9 cellular contexts compared by ENCODE assay signal in the genomic region with DNA sequence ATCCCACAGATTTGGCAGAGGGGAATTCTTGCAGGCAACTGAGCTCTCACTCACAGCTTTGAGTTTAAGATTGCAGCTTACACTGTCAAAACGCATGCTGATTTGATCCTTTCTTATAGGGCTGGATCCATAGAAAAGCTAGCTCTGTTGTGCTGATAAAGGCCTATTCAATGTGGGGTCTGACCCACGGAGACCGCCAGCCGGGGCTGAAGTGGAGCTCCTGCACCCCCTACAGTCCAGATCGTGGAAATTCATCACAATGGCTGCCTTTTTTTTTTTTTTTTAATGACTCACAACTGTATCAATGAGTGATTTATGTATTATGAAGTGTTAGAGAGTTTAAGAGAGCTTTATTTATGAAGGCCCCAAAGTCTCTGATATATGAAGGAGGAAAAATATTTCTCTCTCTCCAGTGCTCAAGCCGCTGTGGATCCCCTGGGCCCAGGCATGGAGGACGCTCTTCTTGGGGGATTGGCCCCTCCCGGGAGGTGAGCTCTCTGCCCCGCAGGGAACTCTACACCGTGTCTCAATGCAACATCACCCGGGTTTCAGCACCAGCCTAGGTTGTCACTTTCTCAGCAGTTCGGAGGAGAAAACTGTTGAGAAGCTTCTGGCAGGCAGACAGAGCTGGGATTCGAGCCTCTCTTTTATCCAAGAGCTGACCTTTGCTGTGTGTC.
DNase-seq lines count a peak whose midpoint lies in the region; ATAC-seq, FAIRE-seq and TF ChIP-seq lines count a peak whose summit lies in the region.
"Had no signal": no experiment of that assay in that cellular context is flagged by ENCODE, and none has a peak within 500 bp of the region (broad histone marks: within the 10 kb centered on the region; RNA-seq: fewer than 3 reads in every experiment).

No MANE protein-coding gene starts in this region.

- TF ChIP-seq EP300 in upper lobe of left lung (IDR thresholded peaks at IDR 0.05), result no peak

- dilution Hi-C loops in keratinocyte (cut with MboI; ENCODE audit: extremely low pct_ligation_motif_present, low sequenced_read_pairs), result no loop called here

- H3K4me3 Mint-ChIP-seq in activated T-helper 17 cell treated with anti-CD3 and anti-CD28 coated beads, Interleukin-2, amount 50 U/mL, for 72 hours, result no peak overlapping the region

- no peak overlapping the region for H3K9ac ChIP-seq in keratinocyte (ENCODE audit: control insufficient read depth, extremely low read depth, insufficient read depth, low read length)
- H3K9ac ChIP-seq: BLaER1 had no signal

- ATAC-seq in Right ventricle myocardium inferior (peak; percentile 61), upper lobe of left lung (ENCODE audit: low FRiP score in 2 of 2) (peak in 1 of 2 donors; percentile 74), HG02610 (IDR thresholded peaks at IDR 0.05; ENCODE audit: unreplicated experiment) (no peak)
- ATAC-seq in activated T-helper 17 cell treated with anti-CD3 and anti-CD28 coated beads, Interleukin-2, amount 50 U/mL, for 72 hours (replicated peaks), result no peak

- TF ChIP-seq POLR2A in upper lobe of left lung (IDR thresholded peaks at IDR 0.05), result no peak

- no peaks in the 10 kb centered on the region for H3K36me3 Mint-ChIP-seq in activated T-helper 17 cell treated with anti-CD3 and anti-CD28 coated beads, Interleukin-2, amount 50 U/mL, for 72 hours (ENCODE audit: low read depth)

- intact Hi-C loops in Right ventricle myocardium inferior (cut with DNase I) (no loop called here), cardiac septum (cut with DNase I) (no loop called here)

- no peaks in the 10 kb centered on the region for H3K79me2 ChIP-seq in keratinocyte (ENCODE audit: control insufficient read depth, insufficient read depth, low read length)

- WGBS in upper lobe of left lung, 2 donors, result 32 to 33% methylated on average over 13 of the region's 13 CpGs

- H3K4me1 Mint-ChIP-seq in activated T-helper 17 cell treated with anti-CD3 and anti-CD28 coated beads, Interleukin-2, amount 50 U/mL, for 72 hours, result no peaks in the 10 kb centered on the region

- H3K27me3 Mint-ChIP-seq in activated T-helper 17 cell treated with anti-CD3 and anti-CD28 coated beads, Interleukin-2, amount 50 U/mL, for 72 hours, result no peaks in the 10 kb centered on the region

- H2AFZ ChIP-seq in keratinocyte (ENCODE audit: control insufficient read depth, low read length), result no peak overlapping the region

- H3K4me3 ChIP-seq in keratinocyte (ENCODE audit: control insufficient read depth in 2 of 3, extremely low read depth in 1 of 3, insufficient read depth in 2 of 3, low read depth in 1 of 3, low read length in 3 of 3), result no peak overlapping the region
- H3K4me3 ChIP-seq in upper lobe of left lung, result no peak overlapping the region
- H3K4me3 ChIP-seq: BLaER1 had no signal

- H3K27ac ChIP-seq in keratinocyte (ENCODE audit: control insufficient read depth, insufficient read depth, low read length), result no peak overlapping the region
- H3K27ac ChIP-seq in upper lobe of left lung, result no peak overlapping the region
- H3K27ac ChIP-seq: BLaER1 had no signal

- H3K4me2 ChIP-seq in keratinocyte (ENCODE audit: control insufficient read depth, extremely low read depth, insufficient read depth, low read depth, low read length), result no peak overlapping the region
- H3K4me2 ChIP-seq: BLaER1 had no signal

- no peak for FAIRE-seq in keratinocyte (lab: Jason Lieb, UNC)

- H3K27ac Mint-ChIP-seq in activated T-helper 17 cell treated with anti-CD3 and anti-CD28 coated beads, Interleukin-2, amount 50 U/mL, for 72 hours, result no peak overlapping the region

- H3K36me3 ChIP-seq in keratinocyte (ENCODE audit: control insufficient read depth in 2 of 2, extremely low read depth in 1 of 2, insufficient read depth in 2 of 2, low read length in 2 of 2) (no peaks in the 10 kb centered on the region), upper lobe of left lung (no peaks in the 10 kb centered on the region)
- H3K36me3 ChIP-seq: BLaER1 had no signal

- no peaks in the 10 kb centered on the region for H3K9me1 ChIP-seq in keratinocyte (ENCODE audit: control insufficient read depth, extremely low read depth, insufficient read depth, low read length)

- H3K9me3 ChIP-seq in keratinocyte (ENCODE audit: control insufficient read depth, low read depth, low read length) (no peaks in the 10 kb centered on the region), upper lobe of left lung (no peaks in the 10 kb centered on the region)
- H3K9me3 ChIP-seq: BLaER1 had no signal

- DNase-seq in Right ventricle myocardium inferior (ENCODE audit: missing footprints), result no peak
- DNase-seq in cardiac septum (ENCODE audit: low spot score), result no peak
- peak in 29 of 56 donors; percentile 1 to 47 (median 9) for DNase-seq in amygdala (lab: John Stamatoyannopoulos, UW)
- DNase-seq in keratinocyte (ENCODE audit: low read depth, low spot score), result no peak
- DNase-seq in upper lobe of left lung, result no peak
- no peak for DNase-seq in activated CD4-positive, CD25-positive, alpha-beta regulatory T cell (lab: John Stamatoyannopoulos, UW)

- no peaks in the 10 kb centered on the region for H4K20me1 ChIP-seq in keratinocyte (ENCODE audit: control insufficient read depth, extremely low read depth, insufficient read depth, low read length)
- H4K20me1 ChIP-seq: BLaER1 had no signal

- no peaks in the 10 kb centered on the region for H3K4me1 ChIP-seq in keratinocyte (ENCODE audit: control insufficient read depth, extremely low read depth, insufficient read depth, low read length)
- H3K4me1 ChIP-seq in upper lobe of left lung, result no peaks in the 10 kb centered on the region

- H3K27me3 ChIP-seq in keratinocyte (ENCODE audit: control insufficient read depth, extremely low read depth, insufficient read depth, low read length), result no peaks in the 10 kb centered on the region
- no peaks in the 10 kb centered on the region for H3K27me3 ChIP-seq in upper lobe of left lung
- H3K27me3 ChIP-seq: BLaER1 had no signal

- peaks cover 17% of the 10 kb centered on the region for H3K9me3 Mint-ChIP-seq in activated T-helper 17 cell treated with anti-CD3 and anti-CD28 coated beads, Interleukin-2, amount 50 U/mL, for 72 hours

- TF ChIP-seq CTCF in keratinocyte (optimal IDR thresholded peaks at IDR 0.05 in 1 of 3, IDR thresholded peaks at IDR 0.05 in 1 of 3, conservative IDR thresholded peaks at IDR 0.05 in 1 of 3; ENCODE audit: extremely low read depth in 1 of 3, insufficient read depth in 2 of 3, low read length in 3 of 3) (peak in 2 of 3 experiments; percentile 37 to 42), upper lobe of left lung (IDR thresholded peaks at IDR 0.05) (peak in 4 of 6 experiments; percentile 12 to 38 (median 18))

Comparison
In these comparisons a context has a peak if more than half of its experiments do, and no peak if none do; other contexts are left out.
1. DNase-seq: peak in amygdala (29 of 56); none in Right ventricle myocardium inferior (single experiment), cardiac septum (single experiment), keratinocyte (single experiment), upper lobe of left lung (0 of 2) and activated CD4-positive, CD25-positive, alpha-beta regulatory T cell (0 of 4).